In genomic region chr3:52719618-52720017, GRCh38 we compare ENCODE assay signal across 23 cellular contexts.
"Had no signal": no experiment of that assay in that cellular context is flagged by ENCODE, and none has a peak within 500 bp of the region (broad histone marks: within the 10 kb centered on the region; RNA-seq: fewer than 3 reads in every experiment).

No MANE protein-coding gene starts in this region.

- H3K27me3 Mint-ChIP-seq: activated B cell treated with CpG ODN at 0.5 μM for 24 hours; activated CD8-positive, alpha-beta T cell treated with anti-CD3 and anti-CD28 coated beads for 36 hours; progenitor cell of endocrine pancreas had no signal

- H3K27ac Mint-ChIP-seq: activated B cell treated with CpG ODN at 0.5 μM for 24 hours, brain, endodermal cell, progenitor cell of endocrine pancreas had no signal

- FAIRE-seq: islet of Langerhans had no signal

- H3K4me1 Mint-ChIP-seq: brain, endodermal cell had no signal

- H3K27me3 ChIP-seq: dorsolateral prefrontal cortex, foreskin keratinocyte, transverse colon, vagina had no signal

- DNase-seq: activated B cell treated with CpG ODN at 0.5 μM for 24 hours; activated CD4-positive, alpha-beta T cell treated with anti-CD3 and anti-CD28 coated beads for 48 hours; activated CD8-positive, alpha-beta T cell treated with anti-CD3 and anti-CD28 coated beads for 36 hours; activated T-cell treated with anti-CD3 and anti-CD28 coated beads, Interleukin-2, amount 50 U/mL, for 1 hour; caudate nucleus; dorsolateral prefrontal cortex; endodermal cell; foreskin keratinocyte; glutamatergic neuron; hippocampal formation; left cardiac atrium; lower lobe of right lung; stimulated activated CD4-positive, alpha-beta T cell treated with anti-CD3 and anti-CD28 coated beads, Interleukin-2, amount 100 ng/mL, for 24 hours; stimulated activated naive CD4-positive, alpha-beta T cell treated with Interleukin-2 at 50 U/mL for 16 hours; SW 1271; T-helper 9 cell; transverse colon had no signal

- H3K4me3 ChIP-seq: dorsolateral prefrontal cortex, lower lobe of right lung, transverse colon, vagina had no signal

- H3K4me1 ChIP-seq: foreskin keratinocyte, vagina had no signal

- H3K4me3 Mint-ChIP-seq: activated B cell treated with CpG ODN at 0.5 μM for 24 hours; activated CD8-positive, alpha-beta T cell treated with anti-CD3 and anti-CD28 coated beads for 36 hours; brain; endodermal cell; neural crest cell had no signal

- H3K27ac ChIP-seq: epithelial cell of prostate, foreskin keratinocyte, transverse colon, vagina had no signal

- ATAC-seq: activated CD8-positive, alpha-beta T cell treated with anti-CD3 and anti-CD28 coated beads for 36 hours; foreskin keratinocyte; left cardiac atrium; lower lobe of right lung had no signal

- H3K9me3 ChIP-seq: lower lobe of right lung, transverse colon, vagina had no signal
